ENCODE assay signal across 9 cellular contexts in the genomic region with DNA sequence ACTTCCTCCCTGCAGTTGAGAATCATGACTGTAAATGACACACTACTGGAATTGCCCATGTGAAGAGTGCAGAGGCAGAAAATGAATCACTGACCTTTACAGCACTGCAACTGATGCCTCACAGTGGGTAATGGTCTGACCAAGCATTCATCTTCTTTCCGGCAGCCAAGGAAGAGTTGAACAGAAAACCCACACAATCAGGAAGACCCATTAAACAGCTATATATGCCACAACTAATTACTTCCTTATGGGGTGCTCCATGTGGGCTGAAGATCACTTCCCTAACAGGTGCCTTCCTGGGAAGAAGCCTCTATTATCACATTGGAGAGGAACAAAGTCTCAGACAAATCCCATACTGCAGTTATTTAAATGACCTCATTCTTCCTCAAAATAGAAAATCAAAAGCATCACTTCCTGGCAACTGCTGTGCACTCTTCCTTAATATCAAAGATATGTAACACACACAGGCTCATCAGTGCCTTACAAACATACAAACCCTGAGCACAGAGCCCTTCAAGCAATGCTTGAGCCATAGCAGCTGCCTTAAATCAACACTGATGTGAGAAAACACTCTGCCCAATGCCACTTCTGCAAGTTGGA. TPM values are rescaled to one million over a fixed set of nuclear protein-coding genes. Genes with fewer than 3 reads are reported as not detected.
DNase-seq lines count a peak whose midpoint lies in the region; ATAC-seq, FAIRE-seq and TF ChIP-seq lines count a peak whose summit lies in the region.
"Had no signal": no experiment of that assay in that cellular context is flagged by ENCODE, and none has a peak within 500 bp of the region (broad histone marks: within the 10 kb centered on the region; RNA-seq: fewer than 3 reads in every experiment).

No MANE protein-coding gene starts in this region.

- no peak for TF ChIP-seq CTCF in heart right ventricle (IDR thresholded peaks at IDR 0.05)

- H3K36me3 ChIP-seq in heart right ventricle = peaks cover 0 to 25% (median 0%) of the 10 kb centered on the region in 9 donors

- H3K27me3 ChIP-seq in heart right ventricle = peaks cover 0 to 3% (median 0%) of the 10 kb centered on the region in 7 donors

- H3K27ac ChIP-seq in heart right ventricle = peak overlapping the region in 3 of 10 donors; percentile 4 to 78 (median 39)

- H3K9me3 ChIP-seq in heart right ventricle = peaks cover 0 to 11% (median 0%) of the 10 kb centered on the region in 11 donors

- H3K4me3 ChIP-seq in heart right ventricle = no peak overlapping the region

- DNase-seq in NCI-H510A treated with DMSO at 0.1 percent for 48 hours (lab: John Stamatoyannopoulos, UW) = peak; percentile 9
- DNase-seq in NCI-H510A (lab: John Stamatoyannopoulos, UW) = no peak
- peak; percentile 62 for DNase-seq in RCC 7860 (ENCODE audit: low spot score)
- no peak for DNase-seq in heart right ventricle
- no peak for DNase-seq in NCI-H1694 treated with DMSO at 0.1 percent for 48 hours (lab: John Stamatoyannopoulos, UW)
- DNase-seq in sciatic nerve (ENCODE audit: low spot score) = no peak
- DNase-seq in activated effector memory CD4-positive, alpha-beta T cell treated with Interleukin-2 at 50 U/mL for 16 hours = no peak

- peaks cover 0 to 45% (median 0%) of the 10 kb centered on the region in 9 donors for H3K4me1 ChIP-seq in heart right ventricle

- intact Hi-C loops in heart right ventricle (cut with DNase I) = no loop called here
- intact Hi-C loops in sciatic nerve (cut with DNase I) = no loop called here

- WGBS in heart right ventricle, 2 donors = 86 to 87% methylated on average over 1 of the region's 1 CpG

- peak; percentile 54 for FAIRE-seq in RCC 7860 (lab: Jason Lieb, UNC)
- FAIRE-seq: TTC549 had no signal

- ATAC-seq in HG02759 (IDR thresholded peaks at IDR 0.05; ENCODE audit: unreplicated experiment) (peak; percentile 72), heart right ventricle (peak in 7 of 8 donors; percentile 37 to 63 (median 46)), sciatic nerve (no peak)

RNA-seq across cellular contexts. Expression of gene RUBCNL, which starts 45.8 kb away (rescaled TPM):
- 1 to 10 TPM in 3 of 10 donors, under 1 TPM in 7; 0.26 to 2.8 (median 0.66) TPM for total RNA-seq in heart right ventricle
- under 1 TPM; 0.17 to 0.59 TPM for polyA plus RNA-seq in heart right ventricle
- 7.3 TPM for total RNA-seq in sciatic nerve

Comparison
In these comparisons a context has a peak if more than half of its experiments do, and no peak if none do; other contexts are left out.
1. DNase-seq: peak in NCI-H510A treated with DMSO at 0.1 percent for 48 hours (single experiment) and RCC 7860 (single experiment); none in NCI-H510A (single experiment), heart right ventricle (0 of 2), NCI-H1694 treated with DMSO at 0.1 percent for 48 hours (single experiment), sciatic nerve (single experiment) and activated effector memory CD4-positive, alpha-beta T cell treated with Interleukin-2 at 50 U/mL for 16 hours (single experiment).